ENCODE assay signal across 10 cellular contexts in the genomic region with DNA sequence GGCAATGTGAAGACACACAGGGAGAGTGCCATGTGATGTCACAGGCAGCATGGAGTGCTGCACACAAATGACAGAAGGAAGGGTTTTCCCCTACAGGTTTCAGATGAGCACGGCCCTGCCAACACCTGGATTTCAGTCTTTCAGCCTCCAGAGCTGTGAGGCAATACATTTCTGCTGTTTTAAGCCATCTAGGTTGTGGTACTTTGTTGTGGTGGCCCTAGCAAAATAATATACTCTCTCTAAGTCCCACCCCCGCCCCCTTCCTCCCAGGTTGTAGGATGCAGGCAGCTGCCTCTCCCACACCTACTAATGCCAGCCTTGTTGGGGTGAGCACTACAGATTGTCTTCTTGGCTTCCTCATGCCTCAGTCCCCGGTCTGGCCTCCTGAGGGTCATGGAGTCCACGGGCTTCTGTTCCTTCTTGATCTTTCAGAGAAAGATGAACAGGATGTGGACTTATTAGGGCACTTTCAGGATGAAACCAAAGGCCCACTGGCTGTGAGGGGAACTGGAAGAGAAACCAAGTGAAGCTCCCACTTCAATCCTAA.
DNase-seq lines count a peak whose midpoint lies in the region; ATAC-seq and TF ChIP-seq lines count a peak whose summit lies in the region.
"Had no signal": no experiment of that assay in that cellular context is flagged by ENCODE, and none has a peak within 500 bp of the region (broad histone marks: within the 10 kb centered on the region; RNA-seq: fewer than 3 reads in every experiment).

No MANE protein-coding gene starts in this region.

- no peaks in the 10 kb centered on the region for H3K36me3 Mint-ChIP-seq in naive B cell

- TF ChIP-seq CTCF in esophagus squamous epithelium (IDR thresholded peaks at IDR 0.05): no peak

- no peak overlapping the region for H3K4me3 Mint-ChIP-seq in naive B cell
- H3K4me3 Mint-ChIP-seq: nephron had no signal

- ATAC-seq in GM18870 (IDR thresholded peaks at IDR 0.05; ENCODE audit: unreplicated experiment) (peak; percentile 97), GM21529 (IDR thresholded peaks at IDR 0.05; ENCODE audit: unreplicated experiment) (peak; percentile 95), HG03378 (IDR thresholded peaks at IDR 0.05; ENCODE audit: unreplicated experiment) (peak; percentile 96), naive B cell (ENCODE audit: low read depth in 2 of 2) (peak; percentile 72 to 85)

- H3K27ac Mint-ChIP-seq in naive B cell: peak overlapping the region in 1 of 6 donors; percentile 85
- H3K27ac Mint-ChIP-seq: nephron had no signal

- no peak overlapping the region for H3K27ac ChIP-seq in esophagus squamous epithelium

- no peaks in the 10 kb centered on the region for H3K36me3 ChIP-seq in esophagus squamous epithelium

- 41 to 55% methylated on average over 1 to 2 of the region's 4 CpGs for WGBS in esophagus squamous epithelium, 2 donors

- no peaks in the 10 kb centered on the region for H3K9me3 ChIP-seq in esophagus squamous epithelium

- peaks cover 0 to 10% (median 6%) of the 10 kb centered on the region in 3 donors for H3K4me1 Mint-ChIP-seq in naive B cell
- H3K4me1 Mint-ChIP-seq: nephron had no signal

- H3K9me3 Mint-ChIP-seq in naive B cell: no peaks in the 10 kb centered on the region
- H3K9me3 Mint-ChIP-seq: nephron had no signal

- H3K4me3 ChIP-seq in esophagus squamous epithelium: no peak overlapping the region

- no peak for TF ChIP-seq POLR2A in esophagus squamous epithelium (IDR thresholded peaks at IDR 0.05)

- intact Hi-C loops in esophagus squamous epithelium (cut with DNase I): no loop called here

- peaks cover 0 to 1% (median 0%) of the 10 kb centered on the region in 3 donors for H3K27me3 Mint-ChIP-seq in naive B cell

- no peaks in the 10 kb centered on the region for H3K4me1 ChIP-seq in esophagus squamous epithelium

- no peaks in the 10 kb centered on the region for H3K27me3 ChIP-seq in esophagus squamous epithelium

- DNase-seq in naive B cell: no peak
- DNase-seq in DMS114 treated with DMSO at 0.1 percent for 48 hours (lab: John Stamatoyannopoulos, UW; ENCODE audit: unreplicated experiment): no peak
- no peak for DNase-seq in NCI-H1930 (lab: John Stamatoyannopoulos, UW)
- DNase-seq in esophagus squamous epithelium (lab: John Stamatoyannopoulos, UW): no peak
- no peak for DNase-seq in NCI-H446 treated with DMSO at 0.1 percent for 48 hours (lab: John Stamatoyannopoulos, UW)
- DNase-seq: NCI-H1092 had no signal
